Comparison of ENCODE assay signal across 7 cellular contexts in genomic region chr1:183842817-183843187, GRCh38. TPM values are rescaled to one million over a fixed set of nuclear protein-coding genes. Genes with fewer than 3 reads are reported as not detected.
DNase-seq lines count a peak whose midpoint lies in the region; ATAC-seq lines count a peak whose summit lies in the region.

No MANE protein-coding gene starts in this region.

- H3K4me3 Mint-ChIP-seq in activated naive CD8-positive, alpha-beta T cell treated with anti-CD3 and anti-CD28 coated beads, Interleukin-2, amount 10 ng/mL, durations not matched to agents 7 days and 5 days, result peak overlapping the region; percentile 70
- peak overlapping the region; percentile 20 for H3K4me3 Mint-ChIP-seq in stimulated activated effector memory CD8-positive, alpha-beta T cell treated with anti-CD3 and anti-CD28 coated beads, Interleukin-12 subunit alpha, Interleukin-12 subunit beta, amount 100 ng/mL, for 72 hours
- peak overlapping the region in 3 of 7 donors; percentile 31 to 65 (median 59) for H3K4me3 Mint-ChIP-seq in CD8-positive, alpha-beta memory T cell

- H3K27me3 Mint-ChIP-seq in activated naive CD8-positive, alpha-beta T cell treated with anti-CD3 and anti-CD28 coated beads, Interleukin-2, amount 10 ng/mL, durations not matched to agents 7 days and 5 days, result no peaks in the 10 kb centered on the region
- no peaks in the 10 kb centered on the region for H3K27me3 Mint-ChIP-seq in CD8-positive, alpha-beta memory T cell

- no peak for DNase-seq in activated naive CD8-positive, alpha-beta T cell treated with anti-CD3 and anti-CD28 coated beads, Interleukin-2, amount 10 ng/mL, durations not matched to agents 7 days and 5 days
- no peak for DNase-seq in stimulated activated effector memory CD8-positive, alpha-beta T cell treated with anti-CD3 and anti-CD28 coated beads, Interleukin-12 subunit alpha, Interleukin-12 subunit beta, amount 100 ng/mL, for 72 hours (ENCODE audit: low spot score in 2 of 2)
- no peak for DNase-seq in NCI-H146 (lab: John Stamatoyannopoulos, UW)
- no peak for DNase-seq in CD8-positive, alpha-beta memory T cell
- no peak for DNase-seq in dermis blood vessel endothelial cell

- peaks cover 6% of the 10 kb centered on the region for H3K36me3 Mint-ChIP-seq in activated naive CD8-positive, alpha-beta T cell treated with anti-CD3 and anti-CD28 coated beads, Interleukin-2, amount 10 ng/mL, durations not matched to agents 7 days and 5 days
- no peaks in the 10 kb centered on the region for H3K36me3 Mint-ChIP-seq in stimulated activated effector memory CD8-positive, alpha-beta T cell treated with anti-CD3 and anti-CD28 coated beads, Interleukin-12 subunit alpha, Interleukin-12 subunit beta, amount 100 ng/mL, for 72 hours
- peaks cover 0 to 4% (median 0%) of the 10 kb centered on the region in 3 donors for H3K36me3 Mint-ChIP-seq in CD8-positive, alpha-beta memory T cell

- no peaks in the 10 kb centered on the region for H3K9me3 Mint-ChIP-seq in activated naive CD8-positive, alpha-beta T cell treated with anti-CD3 and anti-CD28 coated beads, Interleukin-2, amount 10 ng/mL, durations not matched to agents 7 days and 5 days
- no peaks in the 10 kb centered on the region for H3K9me3 Mint-ChIP-seq in stimulated activated effector memory CD8-positive, alpha-beta T cell treated with anti-CD3 and anti-CD28 coated beads, Interleukin-12 subunit alpha, Interleukin-12 subunit beta, amount 100 ng/mL, for 72 hours
- no peaks in the 10 kb centered on the region for H3K9me3 Mint-ChIP-seq in CD8-positive, alpha-beta memory T cell

- H3K27me3 ChIP-seq in CD8-positive, alpha-beta memory T cell (ENCODE audit: insufficient read depth, low read length, poor library complexity, severe bottlenecking), result no peaks in the 10 kb centered on the region

- CTCF ChIA-PET in CD8-positive, alpha-beta memory T cell (lab: Charles Lee), result interaction anchor here (1.2 kb wide), 1 partner anchor 73 kb away, joined by 6 read pairs; no protein-coding TSS in a partner anchor

- POLR2A ChIA-PET in activated naive CD8-positive, alpha-beta T cell treated with anti-CD3 and anti-CD28 coated beads, Interleukin-2, amount 10 ng/mL, durations not matched to agents 7 days and 5 days (lab: Charles Lee), result no interaction called here
- POLR2A ChIA-PET in CD8-positive, alpha-beta memory T cell (lab: Charles Lee), result no interaction called here

- H3K4me1 Mint-ChIP-seq in activated naive CD8-positive, alpha-beta T cell treated with anti-CD3 and anti-CD28 coated beads, Interleukin-2, amount 10 ng/mL, durations not matched to agents 7 days and 5 days, result peaks cover 13% of the 10 kb centered on the region
- peaks cover 17% of the 10 kb centered on the region for H3K4me1 Mint-ChIP-seq in stimulated activated effector memory CD8-positive, alpha-beta T cell treated with anti-CD3 and anti-CD28 coated beads, Interleukin-12 subunit alpha, Interleukin-12 subunit beta, amount 100 ng/mL, for 72 hours
- H3K4me1 Mint-ChIP-seq in CD8-positive, alpha-beta memory T cell, result peaks cover 6 to 18% (median 17%) of the 10 kb centered on the region in 3 donors

- H3K27ac ChIP-seq in CD8-positive, alpha-beta memory T cell (ENCODE audit: low read depth, low read length), result no peak overlapping the region

- peak overlapping the region; percentile 76 for H3K27ac Mint-ChIP-seq in activated naive CD8-positive, alpha-beta T cell treated with anti-CD3 and anti-CD28 coated beads, Interleukin-2, amount 10 ng/mL, durations not matched to agents 7 days and 5 days
- H3K27ac Mint-ChIP-seq in stimulated activated effector memory CD8-positive, alpha-beta T cell treated with anti-CD3 and anti-CD28 coated beads, Interleukin-12 subunit alpha, Interleukin-12 subunit beta, amount 100 ng/mL, for 72 hours, result peak overlapping the region; percentile 68
- peak overlapping the region in 2 of 8 donors; percentile 14 to 58 for H3K27ac Mint-ChIP-seq in CD8-positive, alpha-beta memory T cell

- H3K9me3 ChIP-seq in CD8-positive, alpha-beta memory T cell (ENCODE audit: low read length), result no peaks in the 10 kb centered on the region

- no peaks in the 10 kb centered on the region for H3K36me3 ChIP-seq in CD8-positive, alpha-beta memory T cell (ENCODE audit: insufficient read depth, low read length)

- ATAC-seq in GM19351 (IDR thresholded peaks at IDR 0.05; ENCODE audit: unreplicated experiment), result peak; percentile 39
- peak; percentile 42 for ATAC-seq in HG02885 (IDR thresholded peaks at IDR 0.05; ENCODE audit: poor library complexity, unreplicated experiment)
- peak; percentile 15 for ATAC-seq in activated naive CD8-positive, alpha-beta T cell treated with anti-CD3 and anti-CD28 coated beads, Interleukin-2, amount 10 ng/mL, durations not matched to agents 7 days and 5 days (ENCODE audit: low read depth)
- ATAC-seq in stimulated activated effector memory CD8-positive, alpha-beta T cell treated with anti-CD3 and anti-CD28 coated beads, Interleukin-12 subunit alpha, Interleukin-12 subunit beta, amount 100 ng/mL, for 72 hours, result no peak

- no peaks in the 10 kb centered on the region for H3K4me1 ChIP-seq in CD8-positive, alpha-beta memory T cell (ENCODE audit: insufficient read depth, low read length)

- H3K4me3 ChIP-seq in CD8-positive, alpha-beta memory T cell (ENCODE audit: low read length), result no peak overlapping the region

RNA-seq across cellular contexts. Expression of gene RGL1, which starts 37.9 kb away (rescaled TPM):
- total RNA-seq in activated naive CD8-positive, alpha-beta T cell treated with anti-CD3 and anti-CD28 coated beads, Interleukin-2, amount 10 ng/mL, durations not matched to agents 7 days and 5 days, result 1 to 10 TPM; 2.7 to 3.4 TPM
- total RNA-seq in CD8-positive, alpha-beta memory T cell, result 1 to 10 TPM; 3.3 TPM
- polyA plus RNA-seq in CD8-positive, alpha-beta memory T cell, result 0.97 TPM
- 28.8 and 29.3 TPM in 2 replicates for total RNA-seq in dermis blood vessel endothelial cell
